1 cellular context compared by ENCODE assay signal in the genomic region with DNA sequence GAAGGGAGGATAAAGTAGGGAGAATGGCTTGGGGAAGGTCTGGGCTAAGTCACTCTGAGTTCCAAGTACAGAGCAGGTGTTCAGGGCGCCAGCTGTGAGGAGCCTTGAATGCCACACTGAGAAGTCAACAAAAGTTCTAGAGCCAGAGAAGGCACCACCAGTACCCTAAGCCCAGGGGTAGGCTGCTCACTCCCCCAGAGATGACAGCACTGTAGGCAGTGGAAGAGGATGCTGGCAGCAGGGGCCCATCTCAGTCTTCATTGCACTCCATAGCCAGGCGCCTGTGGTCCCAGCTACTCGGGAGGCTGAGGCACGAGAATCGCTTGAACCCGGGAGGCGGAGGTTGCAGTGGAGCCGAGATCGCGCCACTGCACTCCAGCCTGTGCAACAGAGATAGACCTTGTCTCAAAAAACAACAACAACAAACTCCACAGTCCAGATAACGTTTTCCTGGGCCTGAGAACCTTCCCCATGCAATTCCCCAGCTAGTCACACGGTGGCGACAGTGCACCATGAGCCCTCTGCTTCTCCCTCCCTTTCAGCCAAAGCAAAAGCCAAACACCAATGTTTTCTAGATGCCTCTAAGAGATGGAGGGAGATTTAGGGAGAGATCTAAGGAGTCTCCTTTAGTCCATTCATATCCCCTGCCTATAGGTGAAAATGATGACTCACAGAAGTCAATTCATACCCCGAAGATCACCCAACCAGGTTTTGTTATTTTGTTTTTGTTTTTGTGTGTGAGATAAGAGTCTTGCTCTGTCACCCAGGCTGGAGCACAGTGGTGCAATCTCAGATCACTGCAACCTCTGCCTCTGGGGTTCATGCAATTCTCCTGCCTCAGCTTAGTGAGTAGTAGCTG.
TF ChIP-seq lines count a peak whose summit lies in the region.

No MANE protein-coding gene starts in this region.

TF ChIP-seq in K562, 482 proteins besides CTCF, POLR2A, EP300 and RAD21 (continued from another document and continues in another):
- TF ChIP-seq, protein P1, sequence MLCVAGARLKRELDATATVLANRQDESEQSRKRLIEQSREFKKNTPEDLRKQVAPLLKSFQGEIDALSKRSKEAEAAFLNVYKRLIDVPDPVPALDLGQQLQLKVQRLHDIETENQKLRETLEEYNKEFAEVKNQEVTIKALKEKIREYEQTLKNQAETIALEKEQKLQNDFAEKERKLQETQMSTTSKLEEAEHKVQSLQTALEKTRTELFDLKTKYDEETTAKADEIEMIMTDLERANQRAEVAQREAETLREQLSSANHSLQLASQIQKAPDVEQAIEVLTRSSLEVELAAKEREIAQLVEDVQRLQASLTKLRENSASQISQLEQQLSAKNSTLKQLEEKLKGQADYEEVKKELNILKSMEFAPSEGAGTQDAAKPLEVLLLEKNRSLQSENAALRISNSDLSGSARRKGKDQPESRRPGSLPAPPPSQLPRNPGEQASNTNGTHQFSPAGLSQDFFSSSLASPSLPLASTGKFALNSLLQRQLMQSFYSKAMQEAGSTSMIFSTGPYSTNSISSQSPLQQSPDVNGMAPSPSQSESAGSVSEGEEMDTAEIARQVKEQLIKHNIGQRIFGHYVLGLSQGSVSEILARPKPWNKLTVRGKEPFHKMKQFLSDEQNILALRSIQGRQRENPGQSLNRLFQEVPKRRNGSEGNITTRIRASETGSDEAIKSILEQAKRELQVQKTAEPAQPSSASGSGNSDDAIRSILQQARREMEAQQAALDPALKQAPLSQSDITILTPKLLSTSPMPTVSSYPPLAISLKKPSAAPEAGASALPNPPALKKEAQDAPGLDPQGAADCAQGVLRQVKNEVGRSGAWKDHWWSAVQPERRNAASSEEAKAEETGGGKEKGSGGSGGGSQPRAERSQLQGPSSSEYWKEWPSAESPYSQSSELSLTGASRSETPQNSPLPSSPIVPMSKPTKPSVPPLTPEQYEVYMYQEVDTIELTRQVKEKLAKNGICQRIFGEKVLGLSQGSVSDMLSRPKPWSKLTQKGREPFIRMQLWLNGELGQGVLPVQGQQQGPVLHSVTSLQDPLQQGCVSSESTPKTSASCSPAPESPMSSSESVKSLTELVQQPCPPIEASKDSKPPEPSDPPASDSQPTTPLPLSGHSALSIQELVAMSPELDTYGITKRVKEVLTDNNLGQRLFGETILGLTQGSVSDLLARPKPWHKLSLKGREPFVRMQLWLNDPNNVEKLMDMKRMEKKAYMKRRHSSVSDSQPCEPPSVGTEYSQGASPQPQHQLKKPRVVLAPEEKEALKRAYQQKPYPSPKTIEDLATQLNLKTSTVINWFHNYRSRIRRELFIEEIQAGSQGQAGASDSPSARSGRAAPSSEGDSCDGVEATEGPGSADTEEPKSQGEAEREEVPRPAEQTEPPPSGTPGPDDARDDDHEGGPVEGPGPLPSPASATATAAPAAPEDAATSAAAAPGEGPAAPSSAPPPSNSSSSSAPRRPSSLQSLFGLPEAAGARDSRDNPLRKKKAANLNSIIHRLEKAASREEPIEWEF (CRISPR knock-in tag; IDR thresholded peaks at IDR 0.05) = no peak
- no peak for TF ChIP-seq SAP30 (IDR thresholded peaks at IDR 0.05; ENCODE audit: borderline replicate concordance, insufficient read depth, low read depth, low read length, poor library complexity, severe bottlenecking)
- TF ChIP-seq, protein P2, sequence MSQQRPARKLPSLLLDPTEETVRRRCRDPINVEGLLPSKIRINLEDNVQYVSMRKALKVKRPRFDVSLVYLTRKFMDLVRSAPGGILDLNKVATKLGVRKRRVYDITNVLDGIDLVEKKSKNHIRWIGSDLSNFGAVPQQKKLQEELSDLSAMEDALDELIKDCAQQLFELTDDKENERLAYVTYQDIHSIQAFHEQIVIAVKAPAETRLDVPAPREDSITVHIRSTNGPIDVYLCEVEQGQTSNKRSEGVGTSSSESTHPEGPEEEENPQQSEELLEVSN (IDR thresholded peaks at IDR 0.05; ENCODE audit: borderline replicate concordance in 1 of 2, extremely low read depth in 1 of 2, insufficient read depth in 1 of 2, insufficient read length in 1 of 2, low read depth in 1 of 2, low read length in 1 of 2, poor library complexity in 1 of 2, severe bottlenecking in 1 of 2) = no peak
- TF ChIP-seq, protein P3, sequence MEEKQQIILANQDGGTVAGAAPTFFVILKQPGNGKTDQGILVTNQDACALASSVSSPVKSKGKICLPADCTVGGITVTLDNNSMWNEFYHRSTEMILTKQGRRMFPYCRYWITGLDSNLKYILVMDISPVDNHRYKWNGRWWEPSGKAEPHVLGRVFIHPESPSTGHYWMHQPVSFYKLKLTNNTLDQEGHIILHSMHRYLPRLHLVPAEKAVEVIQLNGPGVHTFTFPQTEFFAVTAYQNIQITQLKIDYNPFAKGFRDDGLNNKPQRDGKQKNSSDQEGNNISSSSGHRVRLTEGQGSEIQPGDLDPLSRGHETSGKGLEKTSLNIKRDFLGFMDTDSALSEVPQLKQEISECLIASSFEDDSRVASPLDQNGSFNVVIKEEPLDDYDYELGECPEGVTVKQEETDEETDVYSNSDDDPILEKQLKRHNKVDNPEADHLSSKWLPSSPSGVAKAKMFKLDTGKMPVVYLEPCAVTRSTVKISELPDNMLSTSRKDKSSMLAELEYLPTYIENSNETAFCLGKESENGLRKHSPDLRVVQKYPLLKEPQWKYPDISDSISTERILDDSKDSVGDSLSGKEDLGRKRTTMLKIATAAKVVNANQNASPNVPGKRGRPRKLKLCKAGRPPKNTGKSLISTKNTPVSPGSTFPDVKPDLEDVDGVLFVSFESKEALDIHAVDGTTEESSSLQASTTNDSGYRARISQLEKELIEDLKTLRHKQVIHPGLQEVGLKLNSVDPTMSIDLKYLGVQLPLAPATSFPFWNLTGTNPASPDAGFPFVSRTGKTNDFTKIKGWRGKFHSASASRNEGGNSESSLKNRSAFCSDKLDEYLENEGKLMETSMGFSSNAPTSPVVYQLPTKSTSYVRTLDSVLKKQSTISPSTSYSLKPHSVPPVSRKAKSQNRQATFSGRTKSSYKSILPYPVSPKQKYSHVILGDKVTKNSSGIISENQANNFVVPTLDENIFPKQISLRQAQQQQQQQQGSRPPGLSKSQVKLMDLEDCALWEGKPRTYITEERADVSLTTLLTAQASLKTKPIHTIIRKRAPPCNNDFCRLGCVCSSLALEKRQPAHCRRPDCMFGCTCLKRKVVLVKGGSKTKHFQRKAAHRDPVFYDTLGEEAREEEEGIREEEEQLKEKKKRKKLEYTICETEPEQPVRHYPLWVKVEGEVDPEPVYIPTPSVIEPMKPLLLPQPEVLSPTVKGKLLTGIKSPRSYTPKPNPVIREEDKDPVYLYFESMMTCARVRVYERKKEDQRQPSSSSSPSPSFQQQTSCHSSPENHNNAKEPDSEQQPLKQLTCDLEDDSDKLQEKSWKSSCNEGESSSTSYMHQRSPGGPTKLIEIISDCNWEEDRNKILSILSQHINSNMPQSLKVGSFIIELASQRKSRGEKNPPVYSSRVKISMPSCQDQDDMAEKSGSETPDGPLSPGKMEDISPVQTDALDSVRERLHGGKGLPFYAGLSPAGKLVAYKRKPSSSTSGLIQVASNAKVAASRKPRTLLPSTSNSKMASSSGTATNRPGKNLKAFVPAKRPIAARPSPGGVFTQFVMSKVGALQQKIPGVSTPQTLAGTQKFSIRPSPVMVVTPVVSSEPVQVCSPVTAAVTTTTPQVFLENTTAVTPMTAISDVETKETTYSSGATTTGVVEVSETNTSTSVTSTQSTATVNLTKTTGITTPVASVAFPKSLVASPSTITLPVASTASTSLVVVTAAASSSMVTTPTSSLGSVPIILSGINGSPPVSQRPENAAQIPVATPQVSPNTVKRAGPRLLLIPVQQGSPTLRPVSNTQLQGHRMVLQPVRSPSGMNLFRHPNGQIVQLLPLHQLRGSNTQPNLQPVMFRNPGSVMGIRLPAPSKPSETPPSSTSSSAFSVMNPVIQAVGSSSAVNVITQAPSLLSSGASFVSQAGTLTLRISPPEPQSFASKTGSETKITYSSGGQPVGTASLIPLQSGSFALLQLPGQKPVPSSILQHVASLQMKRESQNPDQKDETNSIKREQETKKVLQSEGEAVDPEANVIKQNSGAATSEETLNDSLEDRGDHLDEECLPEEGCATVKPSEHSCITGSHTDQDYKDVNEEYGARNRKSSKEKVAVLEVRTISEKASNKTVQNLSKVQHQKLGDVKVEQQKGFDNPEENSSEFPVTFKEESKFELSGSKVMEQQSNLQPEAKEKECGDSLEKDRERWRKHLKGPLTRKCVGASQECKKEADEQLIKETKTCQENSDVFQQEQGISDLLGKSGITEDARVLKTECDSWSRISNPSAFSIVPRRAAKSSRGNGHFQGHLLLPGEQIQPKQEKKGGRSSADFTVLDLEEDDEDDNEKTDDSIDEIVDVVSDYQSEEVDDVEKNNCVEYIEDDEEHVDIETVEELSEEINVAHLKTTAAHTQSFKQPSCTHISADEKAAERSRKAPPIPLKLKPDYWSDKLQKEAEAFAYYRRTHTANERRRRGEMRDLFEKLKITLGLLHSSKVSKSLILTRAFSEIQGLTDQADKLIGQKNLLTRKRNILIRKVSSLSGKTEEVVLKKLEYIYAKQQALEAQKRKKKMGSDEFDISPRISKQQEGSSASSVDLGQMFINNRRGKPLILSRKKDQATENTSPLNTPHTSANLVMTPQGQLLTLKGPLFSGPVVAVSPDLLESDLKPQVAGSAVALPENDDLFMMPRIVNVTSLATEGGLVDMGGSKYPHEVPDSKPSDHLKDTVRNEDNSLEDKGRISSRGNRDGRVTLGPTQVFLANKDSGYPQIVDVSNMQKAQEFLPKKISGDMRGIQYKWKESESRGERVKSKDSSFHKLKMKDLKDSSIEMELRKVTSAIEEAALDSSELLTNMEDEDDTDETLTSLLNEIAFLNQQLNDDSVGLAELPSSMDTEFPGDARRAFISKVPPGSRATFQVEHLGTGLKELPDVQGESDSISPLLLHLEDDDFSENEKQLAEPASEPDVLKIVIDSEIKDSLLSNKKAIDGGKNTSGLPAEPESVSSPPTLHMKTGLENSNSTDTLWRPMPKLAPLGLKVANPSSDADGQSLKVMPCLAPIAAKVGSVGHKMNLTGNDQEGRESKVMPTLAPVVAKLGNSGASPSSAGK (IDR thresholded peaks at IDR 0.05) = no peak
- TF ChIP-seq, protein P4, sequence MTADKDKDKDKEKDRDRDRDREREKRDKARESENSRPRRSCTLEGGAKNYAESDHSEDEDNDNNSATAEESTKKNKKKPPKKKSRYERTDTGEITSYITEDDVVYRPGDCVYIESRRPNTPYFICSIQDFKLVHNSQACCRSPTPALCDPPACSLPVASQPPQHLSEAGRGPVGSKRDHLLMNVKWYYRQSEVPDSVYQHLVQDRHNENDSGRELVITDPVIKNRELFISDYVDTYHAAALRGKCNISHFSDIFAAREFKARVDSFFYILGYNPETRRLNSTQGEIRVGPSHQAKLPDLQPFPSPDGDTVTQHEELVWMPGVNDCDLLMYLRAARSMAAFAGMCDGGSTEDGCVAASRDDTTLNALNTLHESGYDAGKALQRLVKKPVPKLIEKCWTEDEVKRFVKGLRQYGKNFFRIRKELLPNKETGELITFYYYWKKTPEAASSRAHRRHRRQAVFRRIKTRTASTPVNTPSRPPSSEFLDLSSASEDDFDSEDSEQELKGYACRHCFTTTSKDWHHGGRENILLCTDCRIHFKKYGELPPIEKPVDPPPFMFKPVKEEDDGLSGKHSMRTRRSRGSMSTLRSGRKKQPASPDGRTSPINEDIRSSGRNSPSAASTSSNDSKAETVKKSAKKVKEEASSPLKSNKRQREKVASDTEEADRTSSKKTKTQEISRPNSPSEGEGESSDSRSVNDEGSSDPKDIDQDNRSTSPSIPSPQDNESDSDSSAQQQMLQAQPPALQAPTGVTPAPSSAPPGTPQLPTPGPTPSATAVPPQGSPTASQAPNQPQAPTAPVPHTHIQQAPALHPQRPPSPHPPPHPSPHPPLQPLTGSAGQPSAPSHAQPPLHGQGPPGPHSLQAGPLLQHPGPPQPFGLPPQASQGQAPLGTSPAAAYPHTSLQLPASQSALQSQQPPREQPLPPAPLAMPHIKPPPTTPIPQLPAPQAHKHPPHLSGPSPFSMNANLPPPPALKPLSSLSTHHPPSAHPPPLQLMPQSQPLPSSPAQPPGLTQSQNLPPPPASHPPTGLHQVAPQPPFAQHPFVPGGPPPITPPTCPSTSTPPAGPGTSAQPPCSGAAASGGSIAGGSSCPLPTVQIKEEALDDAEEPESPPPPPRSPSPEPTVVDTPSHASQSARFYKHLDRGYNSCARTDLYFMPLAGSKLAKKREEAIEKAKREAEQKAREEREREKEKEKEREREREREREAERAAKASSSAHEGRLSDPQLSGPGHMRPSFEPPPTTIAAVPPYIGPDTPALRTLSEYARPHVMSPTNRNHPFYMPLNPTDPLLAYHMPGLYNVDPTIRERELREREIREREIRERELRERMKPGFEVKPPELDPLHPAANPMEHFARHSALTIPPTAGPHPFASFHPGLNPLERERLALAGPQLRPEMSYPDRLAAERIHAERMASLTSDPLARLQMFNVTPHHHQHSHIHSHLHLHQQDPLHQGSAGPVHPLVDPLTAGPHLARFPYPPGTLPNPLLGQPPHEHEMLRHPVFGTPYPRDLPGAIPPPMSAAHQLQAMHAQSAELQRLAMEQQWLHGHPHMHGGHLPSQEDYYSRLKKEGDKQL (CRISPR knock-in tag; IDR thresholded peaks at IDR 0.05; ENCODE audit: borderline replicate concordance) = no peak
- peak; percentile 61; the same call in 1 of the 2 replicates for TF ChIP-seq NFIC (IDR thresholded peaks at IDR 0.05)
- TF ChIP-seq, protein P5, sequence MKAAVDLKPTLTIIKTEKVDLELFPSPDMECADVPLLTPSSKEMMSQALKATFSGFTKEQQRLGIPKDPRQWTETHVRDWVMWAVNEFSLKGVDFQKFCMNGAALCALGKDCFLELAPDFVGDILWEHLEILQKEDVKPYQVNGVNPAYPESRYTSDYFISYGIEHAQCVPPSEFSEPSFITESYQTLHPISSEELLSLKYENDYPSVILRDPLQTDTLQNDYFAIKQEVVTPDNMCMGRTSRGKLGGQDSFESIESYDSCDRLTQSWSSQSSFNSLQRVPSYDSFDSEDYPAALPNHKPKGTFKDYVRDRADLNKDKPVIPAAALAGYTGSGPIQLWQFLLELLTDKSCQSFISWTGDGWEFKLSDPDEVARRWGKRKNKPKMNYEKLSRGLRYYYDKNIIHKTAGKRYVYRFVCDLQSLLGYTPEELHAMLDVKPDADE (conservative IDR thresholded peaks at IDR 0.05; ENCODE audit: control insufficient read depth, low read depth, low read length) = no peak
- TF ChIP-seq CHD2 (IDR thresholded peaks at IDR 0.05; ENCODE audit: low read depth, low read length) = no peak
- no peak for TF ChIP-seq CHD1 (IDR thresholded peaks at IDR 0.05; ENCODE audit: low read length)
- peak; percentile 24 to 88; a peak in 2 of 4 replicates for TF ChIP-seq ARNT (IDR thresholded peaks at IDR 0.05)
